In the genomic region with DNA sequence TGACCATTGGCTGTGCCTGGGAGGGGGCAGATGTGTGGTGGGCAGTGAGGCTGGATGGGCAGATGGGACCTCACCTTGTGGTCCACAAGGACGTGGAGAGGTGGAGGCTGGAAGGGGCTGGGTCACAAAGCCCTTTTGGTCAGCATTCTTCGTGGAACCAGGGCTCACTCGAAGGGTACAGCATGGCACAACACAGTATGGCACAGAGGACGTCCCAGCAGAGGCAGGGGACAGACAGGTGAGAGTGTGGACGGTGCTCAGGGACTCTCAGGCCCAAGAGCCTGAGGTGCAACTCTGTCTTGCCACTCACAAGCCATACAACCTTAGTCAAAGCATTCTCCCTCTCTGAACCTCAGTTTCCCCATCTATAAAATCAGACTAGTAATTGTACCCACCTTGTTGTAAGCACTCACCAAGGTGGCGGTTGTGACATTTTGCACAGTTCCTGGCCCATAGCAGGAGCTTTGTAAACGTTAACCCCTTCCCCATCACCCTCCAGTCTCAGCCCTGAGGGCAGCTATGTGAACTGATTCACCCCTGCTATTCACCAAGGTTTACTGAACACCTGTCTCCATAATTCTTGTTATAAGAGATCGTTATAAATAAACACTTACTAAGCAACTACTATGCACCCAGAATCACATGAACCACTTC, we compare ENCODE assay signal across 14 cellular contexts. TPM values are rescaled to one million over a fixed set of nuclear protein-coding genes. Genes with fewer than 3 reads are reported as not detected.
A peak's percentile ranks its signal among the peaks of the same experiment; 100 is the strongest.
DNase-seq lines count a peak whose midpoint lies in the region; ATAC-seq and TF ChIP-seq lines count a peak whose summit lies in the region.
"Had no signal": no experiment of that assay in that cellular context is flagged by ENCODE, and none has a peak within 500 bp of the region (broad histone marks: within the 10 kb centered on the region; RNA-seq: fewer than 3 reads in every experiment).

No MANE protein-coding gene starts in this region.

- H3K4me1 ChIP-seq in heart left ventricle (peaks cover 8 to 78% (median 58%) of the 10 kb centered on the region in 12 donors), colonic mucosa (peaks cover 40% of the 10 kb centered on the region), neural progenitor cell (peaks cover 41% of the 10 kb centered on the region), upper lobe of right lung (peaks cover 61% of the 10 kb centered on the region)

- H3K4me3 Mint-ChIP-seq in neural progenitor cell, result no peak overlapping the region

- no peaks in the 10 kb centered on the region for H3K79me2 ChIP-seq in neural progenitor cell (ENCODE audit: low read depth)

- H3K27ac ChIP-seq in heart left ventricle (peak overlapping the region in 7 of 12 donors; percentile 3 to 72 (median 46)), colonic mucosa (peak overlapping the region; percentile 91), neural progenitor cell (peak overlapping the region; percentile 42), upper lobe of right lung (peak overlapping the region; percentile 38)

- H3K4me2 ChIP-seq in neural progenitor cell, result peak overlapping the region; percentile 12

- peaks cover 54% of the 10 kb centered on the region for H3K4me1 Mint-ChIP-seq in neural progenitor cell

- peak overlapping the region; percentile 83 for H3K27ac Mint-ChIP-seq in neural progenitor cell

- ATAC-seq in heart left ventricle (no peak), left cardiac atrium (no peak), upper lobe of right lung (no peak)

- H3K36me3 ChIP-seq in heart left ventricle (no peaks in the 10 kb centered on the region), colonic mucosa (no peaks in the 10 kb centered on the region), neural progenitor cell (peaks cover 6% of the 10 kb centered on the region), upper lobe of right lung (no peaks in the 10 kb centered on the region)

- 85 to 91% (median 87%) methylated on average over 8 of the region's 8 CpGs for WGBS in heart left ventricle, 4 donors

- no peak for TF ChIP-seq POLR2A in heart left ventricle (IDR thresholded peaks at IDR 0.05)

- DNase-seq in heart left ventricle, result no peak
- DNase-seq in left cardiac atrium, result no peak
- DNase-seq in colonic mucosa, result no peak
- DNase-seq in neural progenitor cell (ENCODE audit: low spot score), result no peak
- no peak for DNase-seq in upper lobe of right lung
- DNase-seq in DMS153 (lab: John Stamatoyannopoulos, UW), result no peak
- DNase-seq in NCI-H524 (lab: John Stamatoyannopoulos, UW), result no peak
- DNase-seq in NCI-H1436 (lab: John Stamatoyannopoulos, UW), result no peak
- DNase-seq: amniotic stem cell; DMS79; effector CD8-positive, alpha-beta T cell; head of caudate nucleus; NCI-H2029 had no signal

- H3K4me3 ChIP-seq in heart left ventricle (no peak overlapping the region), colonic mucosa (no peak overlapping the region), neural progenitor cell (no peak overlapping the region), upper lobe of right lung (no peak overlapping the region)
- H3K4me3 ChIP-seq: GM12878 had no signal

- intact Hi-C loops in heart left ventricle (cut with DNase I), result no loop called here
- intact Hi-C loops in left cardiac atrium (cut with DNase I), result no loop called here
- intact Hi-C loops in colonic mucosa (cut with DNase I), result no loop called here
- intact Hi-C loops in upper lobe of right lung (cut with DNase I), result no loop called here

- H3F3A ChIP-seq in neural progenitor cell (ENCODE audit: low read depth), result peaks cover 23% of the 10 kb centered on the region

- peaks cover 0 to 16% (median 6%) of the 10 kb centered on the region in 12 donors for H3K9me3 ChIP-seq in heart left ventricle
- H3K9me3 ChIP-seq in colonic mucosa, result no peaks in the 10 kb centered on the region
- peaks cover 17% of the 10 kb centered on the region for H3K9me3 ChIP-seq in neural progenitor cell (ENCODE audit: low read depth)
- peaks cover 6% of the 10 kb centered on the region for H3K9me3 ChIP-seq in upper lobe of right lung

- no peaks in the 10 kb centered on the region for H3K27me3 ChIP-seq in heart left ventricle
- H3K27me3 ChIP-seq in colonic mucosa, result no peaks in the 10 kb centered on the region
- no peaks in the 10 kb centered on the region for H3K27me3 ChIP-seq in neural progenitor cell
- no peaks in the 10 kb centered on the region for H3K27me3 ChIP-seq in upper lobe of right lung

- peaks cover 11% of the 10 kb centered on the region for H3K9me3 Mint-ChIP-seq in neural progenitor cell

- H2AFZ ChIP-seq in neural progenitor cell (replicated peaks), result no peak overlapping the region

- peaks cover 2% of the 10 kb centered on the region for H3K36me3 Mint-ChIP-seq in neural progenitor cell

- peaks cover 12% of the 10 kb centered on the region for H3K27me3 Mint-ChIP-seq in neural progenitor cell (ENCODE audit: insufficient read depth, low read depth)

- no peaks in the 10 kb centered on the region for H4K20me1 ChIP-seq in neural progenitor cell (ENCODE audit: low read depth)

- H3K9ac ChIP-seq in colonic mucosa (ENCODE audit: low read depth in 2 of 2, low read length in 2 of 2) (peak overlapping the region in 1 of 2 donors; percentile 90), neural progenitor cell (no peak overlapping the region)

- TF ChIP-seq CTCF in heart left ventricle (IDR thresholded peaks at IDR 0.05) (no peak), colonic mucosa (IDR thresholded peaks at IDR 0.05) (no peak), neural progenitor cell (IDR thresholded peaks at IDR 0.05) (no peak), upper lobe of right lung (IDR thresholded peaks at IDR 0.05) (no peak)

RNA-seq across cellular contexts. Expression of a gene that starts 11.6 kb away (rescaled TPM):
- total RNA-seq in heart left ventricle, result 10 to 100 TPM in 5 of 9 donors, 1 to 10 TPM in 4; 4.5 to 39.8 (median 11.4) TPM
- polyA plus RNA-seq in heart left ventricle, result 10 to 100 TPM in 1 of 2 donors, 1 to 10 TPM in 1; 6.7 to 11.2 TPM
- 10 to 100 TPM; 27.7 to 33.3 TPM for total RNA-seq in left cardiac atrium
- 10 to 100 TPM; 39.6 to 41.3 TPM for total RNA-seq in colonic mucosa
- total RNA-seq in neural progenitor cell (ENCODE audit: low replicate concordance), result 7.1 and 22.8 TPM in 2 replicates
- 18.1 TPM for total RNA-seq in upper lobe of right lung

Comparison
In these comparisons a context has a peak if more than half of its experiments do, and no peak if none do; other contexts are left out.
1. H3K27ac ChIP-seq: peak in every context shown above with its lines; median percentile 91 in colonic mucosa; 46 in heart left ventricle; 42 in neural progenitor cell; 38 in upper lobe of right lung.